Comparison of ENCODE assay signal across 10 cellular contexts in the genomic region with DNA sequence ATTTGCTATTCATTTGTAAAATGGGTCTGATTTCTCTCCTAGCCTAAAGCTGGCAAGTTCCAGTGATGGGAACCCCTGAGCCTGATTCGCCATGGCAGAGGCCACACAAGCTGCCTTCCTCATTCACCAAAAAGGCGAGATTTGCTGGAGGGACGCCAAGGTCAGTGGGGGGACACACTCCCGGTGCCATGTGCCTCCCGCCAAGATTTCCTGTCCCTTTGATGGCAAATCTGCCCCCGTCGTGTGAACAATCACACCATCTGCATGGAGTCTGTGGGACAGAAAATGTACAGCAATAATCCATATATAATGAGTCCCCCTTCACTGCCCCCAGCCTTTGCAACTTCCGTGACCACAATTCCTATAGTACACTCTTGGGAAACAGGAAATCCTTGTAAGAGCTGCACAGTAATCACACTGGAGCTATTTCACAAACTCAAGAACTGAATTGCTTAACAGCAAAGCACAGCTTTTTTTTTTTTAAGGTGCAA. TPM values are rescaled to one million over a fixed set of nuclear protein-coding genes. Genes with fewer than 3 reads are reported as not detected.
DNase-seq lines count a peak whose midpoint lies in the region; ATAC-seq and TF ChIP-seq lines count a peak whose summit lies in the region.
"Had no signal": no experiment of that assay in that cellular context is flagged by ENCODE, and none has a peak within 500 bp of the region (broad histone marks: within the 10 kb centered on the region; RNA-seq: fewer than 3 reads in every experiment).

No MANE protein-coding gene starts in this region.

- no peaks in the 10 kb centered on the region for H3K27me3 ChIP-seq in kidney epithelial cell (ENCODE audit: control insufficient read depth, insufficient read depth, low read length)

- H3K27me3 Mint-ChIP-seq in stimulated activated naive B cell treated with anti-CD40 and anti-IgM and Interleukin-4, amounts not matched to agents 10 μg/mL and 1 μg/mL and 100 μg/mL, for 72 hours = peaks cover 17 to 18% of the 10 kb centered on the region in 2 donors
- no peaks in the 10 kb centered on the region for H3K27me3 Mint-ChIP-seq in progenitor cell of endocrine pancreas
- H3K27me3 Mint-ChIP-seq in activated naive CD4-positive, alpha-beta T cell treated with anti-CD3 and anti-CD28 coated beads, Interleukin-2, amount 10 ng/mL, durations not matched to agents 7 days and 5 days = peaks cover 54% of the 10 kb centered on the region

- H3K4me1 Mint-ChIP-seq in stimulated activated naive B cell treated with anti-CD40 and anti-IgM and Interleukin-4, amounts not matched to agents 10 μg/mL and 1 μg/mL and 100 μg/mL, for 72 hours = peaks cover 11 to 18% of the 10 kb centered on the region in 2 donors
- no peaks in the 10 kb centered on the region for H3K4me1 Mint-ChIP-seq in progenitor cell of endocrine pancreas (ENCODE audit: low read depth)
- H3K4me1 Mint-ChIP-seq in activated naive CD4-positive, alpha-beta T cell treated with anti-CD3 and anti-CD28 coated beads, Interleukin-2, amount 10 ng/mL, durations not matched to agents 7 days and 5 days = no peaks in the 10 kb centered on the region
- H3K4me1 Mint-ChIP-seq: stimulated activated effector memory CD8-positive, alpha-beta T cell treated with anti-CD3 and anti-CD28 coated beads, Interleukin-12 subunit alpha, Interleukin-12 subunit beta, amount 100 ng/mL, for 72 hours had no signal

- H3K9me3 Mint-ChIP-seq in stimulated activated naive B cell treated with anti-CD40 and anti-IgM and Interleukin-4, amounts not matched to agents 10 μg/mL and 1 μg/mL and 100 μg/mL, for 72 hours = no peaks in the 10 kb centered on the region
- no peaks in the 10 kb centered on the region for H3K9me3 Mint-ChIP-seq in progenitor cell of endocrine pancreas (ENCODE audit: low read depth)
- no peaks in the 10 kb centered on the region for H3K9me3 Mint-ChIP-seq in activated naive CD4-positive, alpha-beta T cell treated with anti-CD3 and anti-CD28 coated beads, Interleukin-2, amount 10 ng/mL, durations not matched to agents 7 days and 5 days
- H3K9me3 Mint-ChIP-seq: stimulated activated effector memory CD8-positive, alpha-beta T cell treated with anti-CD3 and anti-CD28 coated beads, Interleukin-12 subunit alpha, Interleukin-12 subunit beta, amount 100 ng/mL, for 72 hours had no signal

- H3K36me3 Mint-ChIP-seq in stimulated activated naive B cell treated with anti-CD40 and anti-IgM and Interleukin-4, amounts not matched to agents 10 μg/mL and 1 μg/mL and 100 μg/mL, for 72 hours = no peaks in the 10 kb centered on the region
- no peaks in the 10 kb centered on the region for H3K36me3 Mint-ChIP-seq in progenitor cell of endocrine pancreas (ENCODE audit: insufficient read depth)
- no peaks in the 10 kb centered on the region for H3K36me3 Mint-ChIP-seq in activated naive CD4-positive, alpha-beta T cell treated with anti-CD3 and anti-CD28 coated beads, Interleukin-2, amount 10 ng/mL, durations not matched to agents 7 days and 5 days
- H3K36me3 Mint-ChIP-seq: stimulated activated effector memory CD8-positive, alpha-beta T cell treated with anti-CD3 and anti-CD28 coated beads, Interleukin-12 subunit alpha, Interleukin-12 subunit beta, amount 100 ng/mL, for 72 hours had no signal

- no peaks in the 10 kb centered on the region for H3K36me3 ChIP-seq in kidney epithelial cell (ENCODE audit: control insufficient read depth, insufficient read depth, low read length)

- H3K4me3 ChIP-seq in kidney epithelial cell (ENCODE audit: low read depth, low read length) = no peak overlapping the region

- H3K4me3 Mint-ChIP-seq in stimulated activated naive B cell treated with anti-CD40 and anti-IgM and Interleukin-4, amounts not matched to agents 10 μg/mL and 1 μg/mL and 100 μg/mL, for 72 hours = no peak overlapping the region
- H3K4me3 Mint-ChIP-seq in progenitor cell of endocrine pancreas (ENCODE audit: low read depth) = no peak overlapping the region
- no peak overlapping the region for H3K4me3 Mint-ChIP-seq in activated naive CD4-positive, alpha-beta T cell treated with anti-CD3 and anti-CD28 coated beads, Interleukin-2, amount 10 ng/mL, durations not matched to agents 7 days and 5 days
- H3K4me3 Mint-ChIP-seq: stimulated activated effector memory CD8-positive, alpha-beta T cell treated with anti-CD3 and anti-CD28 coated beads, Interleukin-12 subunit alpha, Interleukin-12 subunit beta, amount 100 ng/mL, for 72 hours had no signal

- CTCF ChIA-PET in activated naive CD4-positive, alpha-beta T cell treated with anti-CD3 and anti-CD28 coated beads, Interleukin-2, amount 10 ng/mL, durations not matched to agents 7 days and 5 days (lab: Charles Lee) = no interaction called here

- TF ChIP-seq CTCF in kidney epithelial cell (IDR thresholded peaks at IDR 0.05; ENCODE audit: insufficient read depth, low read length, poor library complexity, severe bottlenecking) (no peak), progenitor cell of endocrine pancreas (IDR thresholded peaks at IDR 0.05; ENCODE audit: unreplicated experiment) (no peak)

- peak; percentile 37 for DNase-seq in HT1080 (ENCODE audit: low read depth)
- DNase-seq in amniotic epithelial cell (ENCODE audit: low read depth) = peak; percentile 94
- DNase-seq in kidney epithelial cell (ENCODE audit: low read depth) = peak; percentile 31
- DNase-seq in stimulated activated naive B cell treated with anti-CD40 and anti-IgM and Interleukin-4, amounts not matched to agents 10 μg/mL and 1 μg/mL and 100 μg/mL, for 72 hours = no peak
- no peak for DNase-seq in progenitor cell of endocrine pancreas (ENCODE audit: low spot score, unreplicated experiment)
- no peak for DNase-seq in activated naive CD4-positive, alpha-beta T cell treated with anti-CD3 and anti-CD28 coated beads, Interleukin-2, amount 10 ng/mL, durations not matched to agents 7 days and 5 days
- DNase-seq: NCI-H1417 treated with DMSO at 0.1 percent for 48 hours had no signal

- H3K27ac Mint-ChIP-seq in stimulated activated naive B cell treated with anti-CD40 and anti-IgM and Interleukin-4, amounts not matched to agents 10 μg/mL and 1 μg/mL and 100 μg/mL, for 72 hours = peak overlapping the region; percentile 42
- H3K27ac Mint-ChIP-seq in progenitor cell of endocrine pancreas = no peak overlapping the region
- no peak overlapping the region for H3K27ac Mint-ChIP-seq in activated naive CD4-positive, alpha-beta T cell treated with anti-CD3 and anti-CD28 coated beads, Interleukin-2, amount 10 ng/mL, durations not matched to agents 7 days and 5 days
- H3K27ac Mint-ChIP-seq: stimulated activated effector memory CD8-positive, alpha-beta T cell treated with anti-CD3 and anti-CD28 coated beads, Interleukin-12 subunit alpha, Interleukin-12 subunit beta, amount 100 ng/mL, for 72 hours had no signal

- no peak for ATAC-seq in stimulated activated naive B cell treated with anti-CD40 and anti-IgM and Interleukin-4, amounts not matched to agents 10 μg/mL and 1 μg/mL and 100 μg/mL, for 72 hours (replicated peaks)
- ATAC-seq in HG03175 (IDR thresholded peaks at IDR 0.05; ENCODE audit: unreplicated experiment) (no peak), GM18519 (IDR thresholded peaks at IDR 0.05; ENCODE audit: low FRiP score, unreplicated experiment) (no peak)
- ATAC-seq: stimulated activated effector memory CD8-positive, alpha-beta T cell treated with anti-CD3 and anti-CD28 coated beads, Interleukin-12 subunit alpha, Interleukin-12 subunit beta, amount 100 ng/mL, for 72 hours had no signal

RNA-seq across cellular contexts. Expression of gene IGF2R, which starts 15.7 kb away (rescaled TPM):
- 38.1 and 39.1 TPM in 2 replicates for total RNA-seq in HT1080 (2014; rRNA removed; shearing (Covaris generic))
- 21.5 and 25.1 TPM in 2 replicates for polyA plus RNA-seq in HT1080 (2015; cell fraction: cytosol; rRNA removed)
- 236 and 253 TPM in 2 replicates for polyA plus RNA-seq in HT1080 (2015; cell fraction: nucleus; rRNA removed)
- total RNA-seq in kidney epithelial cell = 251 and 274 TPM in 2 replicates
- 144 and 147 TPM in 2 replicates for total RNA-seq in progenitor cell of endocrine pancreas

Comparison
In these comparisons a context has a peak if more than half of its experiments do, and no peak if none do; other contexts are left out.
1. DNase-seq: peak in HT1080 (single experiment), amniotic epithelial cell (single experiment) and kidney epithelial cell (single experiment); none in stimulated activated naive B cell treated with anti-CD40 and anti-IgM and Interleukin-4, amounts not matched to agents 10 μg/mL and 1 μg/mL and 100 μg/mL, for 72 hours (single experiment), progenitor cell of endocrine pancreas (single experiment) and activated naive CD4-positive, alpha-beta T cell treated with anti-CD3 and anti-CD28 coated beads, Interleukin-2, amount 10 ng/mL, durations not matched to agents 7 days and 5 days (single experiment).